Comparison of ENCODE assay signal across 9 cellular contexts in the genomic region with DNA sequence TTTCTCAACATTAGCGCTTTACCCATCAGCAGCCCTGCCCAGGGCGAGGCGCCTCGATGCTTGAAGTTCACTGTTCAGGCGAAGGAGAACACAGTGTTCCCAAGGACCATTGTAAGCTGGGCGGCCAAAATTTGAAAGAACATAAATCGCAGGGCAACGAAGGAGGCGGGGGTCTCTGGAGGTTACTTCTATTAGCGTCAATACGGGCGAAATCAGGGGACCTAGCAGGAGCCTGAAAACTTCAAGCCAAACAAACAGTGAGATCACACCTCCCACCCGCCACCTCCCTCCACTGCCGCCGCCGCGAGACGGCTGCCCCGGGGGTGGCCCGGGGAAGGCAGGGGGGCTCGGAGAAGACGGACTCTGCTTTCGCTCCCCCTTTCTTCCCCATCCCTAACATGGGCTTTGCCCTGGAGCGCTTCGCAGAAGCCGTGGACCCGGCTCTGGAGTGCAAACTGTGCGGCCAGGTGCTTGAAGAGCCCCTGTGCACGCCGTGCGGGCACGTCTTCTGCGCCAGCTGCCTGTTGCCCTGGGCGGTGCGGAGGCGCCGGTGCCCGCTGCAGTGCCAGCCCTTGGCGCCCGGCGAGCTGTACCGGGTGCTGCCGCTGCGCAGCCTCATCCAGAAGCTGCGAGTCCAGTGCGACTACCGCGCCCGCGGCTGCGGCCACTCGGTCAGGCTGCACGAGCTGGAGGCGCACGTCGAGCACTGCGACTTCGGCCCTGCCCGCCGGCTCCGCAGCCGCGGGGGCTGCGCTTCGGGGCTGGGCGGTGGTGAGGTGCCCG. TPM values are rescaled to one million over a fixed set of nuclear protein-coding genes. Genes with fewer than 3 reads are reported as not detected.
DNase-seq lines count a peak whose midpoint lies in the region; ATAC-seq lines count a peak whose summit lies in the region.
"Had no signal": no experiment of that assay in that cellular context is flagged by ENCODE, and none has a peak within 500 bp of the region (broad histone marks: within the 10 kb centered on the region; RNA-seq: fewer than 3 reads in every experiment).

A gene (plus strand): TSS at position 263 of the 783 bp plus-strand sequence.

- peaks cover 10% of the 10 kb centered on the region for H3K4me1 ChIP-seq in SJSA1 (replicated peaks)

- no peaks in the 10 kb centered on the region for H3K9me3 ChIP-seq in SJSA1 (replicated peaks)

- H3K4me3 ChIP-seq in SJSA1, result peak within 1 kb of the TSS; percentile 16
- H3K4me3 ChIP-seq in iPS-11a (ENCODE audit: low read depth, low read length), result peak within 1 kb of the TSS; percentile 46

- ATAC-seq in GM18511 (IDR thresholded peaks at IDR 0.05; ENCODE audit: unreplicated experiment), result no peak
- no peak for ATAC-seq in HG02840 (IDR thresholded peaks at IDR 0.05; ENCODE audit: low FRiP score, unreplicated experiment)

- no peaks in the 10 kb centered on the region for H3K36me3 ChIP-seq in SJSA1

- H3K27ac ChIP-seq in SJSA1, result no peak within 1 kb of the TSS

- DNase-seq in ELF-1 (ENCODE audit: low read depth, low spot score) (peak; percentile 29), SJSA1 (ENCODE audit: low read depth in 1 of 2, low spot score in 2 of 2) (peak in 1 of 2 experiments; percentile 3), retina (peak; percentile 74), mesenteric fat pad (ENCODE audit: low spot score) (no peak), SW480 (ENCODE audit: low spot score) (no peak)

- peaks cover 43% of the 10 kb centered on the region for H3K27me3 ChIP-seq in SJSA1 (replicated peaks)

RNA-seq across cellular contexts. Expression of the gene that starts here (rescaled TPM):
- not detected in 2 replicates for total RNA-seq in SJSA1 (2014; rRNA removed; shearing (Covaris generic))
- not detected for total RNA-seq in mesenteric fat pad
- total RNA-seq: HT-29 had no signal

Comparison
In these comparisons a context has a peak if more than half of its experiments do, and no peak if none do; other contexts are left out.
1. DNase-seq: peak in ELF-1 (single experiment) and retina (single experiment); none in mesenteric fat pad (single experiment) and SW480 (single experiment).